ENCODE assay signal across 20 cellular contexts in the genomic region with DNA sequence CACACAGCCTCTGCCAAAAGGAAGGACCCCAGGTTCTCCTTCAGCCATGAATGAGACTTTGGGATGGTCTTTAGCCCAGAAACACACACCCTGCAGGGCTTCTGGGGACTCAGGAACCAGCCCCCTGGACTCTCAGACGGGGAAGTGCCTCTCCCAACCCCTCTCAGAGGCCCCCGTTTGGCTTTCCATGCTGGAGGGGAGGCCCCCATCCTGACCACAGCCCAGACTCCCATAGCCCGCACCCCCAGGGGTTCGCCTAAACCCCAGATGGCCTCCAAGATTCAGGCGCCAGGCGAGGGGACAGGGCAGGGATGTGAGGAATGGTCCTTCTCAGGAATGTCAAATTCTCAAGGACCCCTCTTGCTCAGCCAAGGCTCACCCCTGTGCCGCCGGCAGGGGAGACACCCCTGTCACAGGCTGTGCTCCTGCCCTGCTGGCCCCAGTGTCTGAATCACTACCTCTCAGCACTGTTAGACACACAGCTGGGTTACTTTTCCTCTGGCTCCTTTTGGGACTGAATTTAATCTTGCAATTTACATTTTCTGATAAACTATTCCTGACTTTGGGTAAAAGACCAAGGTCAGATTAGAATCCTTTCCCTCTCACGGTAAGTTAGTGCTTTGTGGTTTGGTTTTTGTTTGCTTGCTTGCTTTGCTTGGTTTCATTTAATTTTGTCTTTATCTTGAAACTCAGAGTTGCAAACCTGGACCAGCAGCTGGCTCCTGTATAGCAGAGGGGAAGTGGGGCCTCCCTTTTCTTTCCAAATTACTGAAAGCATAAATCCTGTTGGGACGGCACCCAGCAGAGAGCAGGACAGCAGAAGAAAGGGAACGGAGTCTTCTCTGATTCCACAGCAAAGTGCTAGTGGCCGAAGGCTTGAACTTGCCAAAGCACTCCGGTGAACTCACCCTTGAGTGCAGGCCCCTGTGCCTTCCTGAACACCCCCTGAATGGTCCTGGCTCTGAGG.
DNase-seq lines count a peak whose midpoint lies in the region; ATAC-seq and TF ChIP-seq lines count a peak whose summit lies in the region.
"Had no signal": no experiment of that assay in that cellular context is flagged by ENCODE, and none has a peak within 500 bp of the region (broad histone marks: within the 10 kb centered on the region; RNA-seq: fewer than 3 reads in every experiment).

No MANE protein-coding gene starts in this region.

- H3K23ac ChIP-seq in neuronal stem cell (ENCODE audit: low read depth, low read length, poor library complexity): no peak overlapping the region

- no peak overlapping the region for H3K18ac ChIP-seq in neuronal stem cell (ENCODE audit: low read length)

- H3K9ac ChIP-seq in endodermal cell (ENCODE audit: extremely low read depth, low read length, poor library complexity, severe bottlenecking) (no peak overlapping the region), neuronal stem cell (ENCODE audit: low read depth, low read length, poor library complexity) (no peak overlapping the region)
- H3K9ac ChIP-seq: KMS-11 had no signal

- H3K4me1 ChIP-seq in left ventricle myocardium inferior: no peaks in the 10 kb centered on the region
- H3K4me1 ChIP-seq in endodermal cell (ENCODE audit: control insufficient read depth, insufficient read depth, low read length): peaks cover 4% of the 10 kb centered on the region
- H3K4me1 ChIP-seq in neuronal stem cell (ENCODE audit: control insufficient read depth in 2 of 2, insufficient read depth in 1 of 2, low read depth in 1 of 2, low read length in 2 of 2): peaks cover 0 to 3% of the 10 kb centered on the region in 2 donors

- H3K9me3 ChIP-seq in left ventricle myocardium inferior (replicated peaks) (no peaks in the 10 kb centered on the region), endodermal cell (ENCODE audit: control insufficient read depth, low read length) (no peaks in the 10 kb centered on the region), neuronal stem cell (replicated peaks in 1 of 2; ENCODE audit: control insufficient read depth in 2 of 2, insufficient read depth in 1 of 2, low read depth in 1 of 2, low read length in 2 of 2) (no peaks in the 10 kb centered on the region)

- no peaks in the 10 kb centered on the region for H3K36me3 Mint-ChIP-seq in endodermal cell (ENCODE audit: low read depth)
- H3K36me3 Mint-ChIP-seq in activated T-helper 17 cell treated with anti-CD3 and anti-CD28 coated beads, Interleukin-2, amount 50 U/mL, for 72 hours (ENCODE audit: low read depth): no peaks in the 10 kb centered on the region
- H3K36me3 Mint-ChIP-seq: CD14-positive monocyte had no signal

- H2BK120ac ChIP-seq in neuronal stem cell (ENCODE audit: low read depth, low read length): no peak overlapping the region

- H3K9me3 Mint-ChIP-seq in endodermal cell: no peaks in the 10 kb centered on the region
- no peaks in the 10 kb centered on the region for H3K9me3 Mint-ChIP-seq in activated T-helper 17 cell treated with anti-CD3 and anti-CD28 coated beads, Interleukin-2, amount 50 U/mL, for 72 hours

- no peak overlapping the region for H3K14ac ChIP-seq in neuronal stem cell (ENCODE audit: low read length)

- H3K4me3 ChIP-seq in left ventricle myocardium inferior (no peak overlapping the region), endodermal cell (ENCODE audit: low read length) (no peak overlapping the region), neuronal stem cell (ENCODE audit: low read length in 2 of 2) (no peak overlapping the region)

- peak overlapping the region; percentile 82 for H2AFZ ChIP-seq in neuronal stem cell (ENCODE audit: low read length)

- no peaks in the 10 kb centered on the region for H3K79me1 ChIP-seq in neuronal stem cell (ENCODE audit: low read depth, low read length)

- intact Hi-C loops in left ventricle myocardium superior (cut with micrococcal nuclease) (no loop called here), left ventricle myocardium inferior (cut with micrococcal nuclease) (no loop called here)

- WGBS in endodermal cell (ENCODE audit: insufficient coverage in 1 of 2, insufficient read length in 1 of 2), 2 experiments: 50 to 82% methylated on average over 6 to 13 of the region's 13 CpGs
- no CpG with 5 or more reads among the region's 13 CpGs for WGBS in neuronal stem cell (ENCODE audit: extremely low coverage in 2 of 2, insufficient read length in 2 of 2, insufficient replicate concordance in 1 of 2), 2 donors

- H2BK15ac ChIP-seq in neuronal stem cell (ENCODE audit: low read length): no peak overlapping the region

- no peak for DNase-seq in left ventricle myocardium superior
- DNase-seq in left ventricle myocardium inferior: no peak
- DNase-seq in endodermal cell: peak; percentile 42
- no peak for DNase-seq in neuronal stem cell (ENCODE audit: low spot score)
- DNase-seq in NCI-H1436 (lab: John Stamatoyannopoulos, UW): no peak
- no peak for DNase-seq in HuH-7 (ENCODE audit: low spot score)
- DNase-seq: ACHN, AML-193, DMS 273 treated with DMSO at 0.1 percent for 48 hours, GF-D8, GOT3, HFFc6, NCI-H1436 treated with DMSO at 0.1 percent for 48 hours, NCI-H2029 treated with DMSO at 0.1 percent for 48 hours, NCI-H2171 treated with DMSO at 0.1 percent for 48 hours, NCI-H774 had no signal

- no peak overlapping the region for H3K4me2 ChIP-seq in neuronal stem cell (ENCODE audit: insufficient read depth, low read length, poor library complexity, severe bottlenecking)
- H3K4me2 ChIP-seq: KMS-11 had no signal

- peaks cover 63% of the 10 kb centered on the region for H3K27me3 ChIP-seq in left ventricle myocardium inferior (ENCODE audit: low read depth)
- H3K27me3 ChIP-seq in endodermal cell (ENCODE audit: control insufficient read depth, insufficient read depth, low read length, poor library complexity, severe bottlenecking): no peaks in the 10 kb centered on the region
- peaks cover 0 to 2% (median 0%) of the 10 kb centered on the region in 3 experiments for H3K27me3 ChIP-seq in neuronal stem cell (ENCODE audit: control insufficient read depth in 3 of 3, insufficient read depth in 3 of 3, low read depth in 1 of 3, low read length in 3 of 3)

- no peak overlapping the region for H4K8ac ChIP-seq in neuronal stem cell (ENCODE audit: low read depth, low read length)

- H2BK5ac ChIP-seq in neuronal stem cell (ENCODE audit: low read length): no peak overlapping the region

- H3K27ac Mint-ChIP-seq in endodermal cell: no peak overlapping the region
- no peak overlapping the region for H3K27ac Mint-ChIP-seq in activated T-helper 17 cell treated with anti-CD3 and anti-CD28 coated beads, Interleukin-2, amount 50 U/mL, for 72 hours
- H3K27ac Mint-ChIP-seq: CD14-positive monocyte, HFFc6 had no signal

- H4K91ac ChIP-seq in neuronal stem cell (ENCODE audit: low read depth, low read length, poor library complexity): no peak overlapping the region

- H3K4me1 Mint-ChIP-seq in endodermal cell: peaks cover 18% of the 10 kb centered on the region
- no peaks in the 10 kb centered on the region for H3K4me1 Mint-ChIP-seq in activated T-helper 17 cell treated with anti-CD3 and anti-CD28 coated beads, Interleukin-2, amount 50 U/mL, for 72 hours
- H3K4me1 Mint-ChIP-seq: CD14-positive monocyte had no signal

- H3K27ac ChIP-seq in left ventricle myocardium inferior (replicated peaks) (no peak overlapping the region), endodermal cell (ENCODE audit: low read depth, low read length) (peak overlapping the region; percentile 76), neuronal stem cell (replicated peaks; ENCODE audit: low read length) (no peak overlapping the region)
- H3K27ac ChIP-seq: KMS-11 had no signal

- no peak overlapping the region for H2BK12ac ChIP-seq in neuronal stem cell (ENCODE audit: low read length)

- no peak overlapping the region for H3K4me3 Mint-ChIP-seq in endodermal cell
- no peak overlapping the region for H3K4me3 Mint-ChIP-seq in activated T-helper 17 cell treated with anti-CD3 and anti-CD28 coated beads, Interleukin-2, amount 50 U/mL, for 72 hours
- H3K4me3 Mint-ChIP-seq: CD14-positive monocyte, HFFc6 had no signal

- no peak overlapping the region for H3K4ac ChIP-seq in neuronal stem cell (ENCODE audit: low read length)

- H3K36me3 ChIP-seq in left ventricle myocardium inferior (no peaks in the 10 kb centered on the region), endodermal cell (ENCODE audit: control insufficient read depth, insufficient read depth, low read length) (no peaks in the 10 kb centered on the region), neuronal stem cell (replicated peaks in 1 of 2; ENCODE audit: control insufficient read depth in 2 of 2, insufficient read depth in 2 of 2, low read length in 2 of 2) (no peaks in the 10 kb centered on the region)

- peak; percentile 48 for ATAC-seq in left ventricle myocardium superior
- no peak for ATAC-seq in activated T-helper 17 cell treated with anti-CD3 and anti-CD28 coated beads, Interleukin-2, amount 50 U/mL, for 72 hours (replicated peaks)
- ATAC-seq: Panc1 had no signal

- TF ChIP-seq CTCF in left ventricle myocardium inferior (IDR thresholded peaks at IDR 0.05; ENCODE audit: borderline replicate concordance): no peak
- TF ChIP-seq CTCF in endodermal cell (conservative IDR thresholded peaks at IDR 0.05): no peak

- H2AK5ac ChIP-seq in neuronal stem cell (ENCODE audit: low read depth, low read length): no peak overlapping the region

- no peaks in the 10 kb centered on the region for H3K27me3 Mint-ChIP-seq in endodermal cell (ENCODE audit: insufficient read depth)
- H3K27me3 Mint-ChIP-seq in activated T-helper 17 cell treated with anti-CD3 and anti-CD28 coated beads, Interleukin-2, amount 50 U/mL, for 72 hours: peaks cover 8% of the 10 kb centered on the region
